ENCODE assay signal across 19 cellular contexts in genomic region chr9:69145148-69145547, GRCh38.
"Had no signal": no experiment of that assay in that cellular context is flagged by ENCODE, and none has a peak within 500 bp of the region (broad histone marks: within the 10 kb centered on the region; RNA-seq: fewer than 3 reads in every experiment).

No MANE protein-coding gene starts in this region.

- H3K36me3 ChIP-seq: brain microvascular endothelial cell, gastroesophageal sphincter, neutrophil, tibial artery had no signal

- ATAC-seq: activated CD8-positive, alpha-beta T cell treated with anti-CD3 and anti-CD28 coated beads, Interleukin-2, amount 10 ng/mL, durations not matched to agents 7 days and 5 days; gastroesophageal sphincter; left ventricle myocardium superior; naive thymus-derived CD8-positive, alpha-beta T cell had no signal

- H3K4me3 ChIP-seq: coronary artery, gastroesophageal sphincter, hepatocyte, tibial artery had no signal

- H3K27ac ChIP-seq: brain microvascular endothelial cell, coronary artery, gastroesophageal sphincter, hepatocyte, neutrophil, tibial artery had no signal

- H2AFZ ChIP-seq: hepatocyte had no signal

- H3K9me3 ChIP-seq: gastroesophageal sphincter, neutrophil, tibial artery had no signal

- DNase-seq: activated CD4-positive, alpha-beta T cell treated with anti-CD3 and anti-CD28 coated beads, Interleukin-2, amount 10 ng/mL, durations not matched to agents 24 days and 14 days; activated CD4-positive, CD25-positive, alpha-beta regulatory T cell; activated CD8-positive, alpha-beta memory T cell treated with anti-CD3 and anti-CD28 coated beads, Interleukin-2, amount 50 U/mL, for 48 hours; activated CD8-positive, alpha-beta T cell treated with anti-CD3 and anti-CD28 coated beads, Interleukin-2, amount 10 ng/mL, durations not matched to agents 7 days and 5 days; activated naive CD4-positive, alpha-beta T cell; activated naive CD8-positive, alpha-beta T cell treated with anti-CD3 and anti-CD28 coated beads, Interleukin-2, amount 10 ng/mL, durations not matched to agents 7 days and 5 days; anterior cingulate cortex; brain microvascular endothelial cell; kidney; left ventricle myocardium superior; naive thymus-derived CD8-positive, alpha-beta T cell; retina; stimulated activated CD4-positive, alpha-beta T cell treated with anti-CD3 and anti-CD28 coated beads, Interleukin-4, amount 100 ng/mL, for 1 hour; stimulated activated naive CD4-positive, alpha-beta T cell; tibial artery had no signal

- H3K4me2 ChIP-seq: hepatocyte had no signal

- H3K27me3 ChIP-seq: brain microvascular endothelial cell, gastroesophageal sphincter, hepatocyte, neutrophil, tibial artery had no signal
